Comparison of ENCODE assay signal across 1 cellular context in the genomic region with DNA sequence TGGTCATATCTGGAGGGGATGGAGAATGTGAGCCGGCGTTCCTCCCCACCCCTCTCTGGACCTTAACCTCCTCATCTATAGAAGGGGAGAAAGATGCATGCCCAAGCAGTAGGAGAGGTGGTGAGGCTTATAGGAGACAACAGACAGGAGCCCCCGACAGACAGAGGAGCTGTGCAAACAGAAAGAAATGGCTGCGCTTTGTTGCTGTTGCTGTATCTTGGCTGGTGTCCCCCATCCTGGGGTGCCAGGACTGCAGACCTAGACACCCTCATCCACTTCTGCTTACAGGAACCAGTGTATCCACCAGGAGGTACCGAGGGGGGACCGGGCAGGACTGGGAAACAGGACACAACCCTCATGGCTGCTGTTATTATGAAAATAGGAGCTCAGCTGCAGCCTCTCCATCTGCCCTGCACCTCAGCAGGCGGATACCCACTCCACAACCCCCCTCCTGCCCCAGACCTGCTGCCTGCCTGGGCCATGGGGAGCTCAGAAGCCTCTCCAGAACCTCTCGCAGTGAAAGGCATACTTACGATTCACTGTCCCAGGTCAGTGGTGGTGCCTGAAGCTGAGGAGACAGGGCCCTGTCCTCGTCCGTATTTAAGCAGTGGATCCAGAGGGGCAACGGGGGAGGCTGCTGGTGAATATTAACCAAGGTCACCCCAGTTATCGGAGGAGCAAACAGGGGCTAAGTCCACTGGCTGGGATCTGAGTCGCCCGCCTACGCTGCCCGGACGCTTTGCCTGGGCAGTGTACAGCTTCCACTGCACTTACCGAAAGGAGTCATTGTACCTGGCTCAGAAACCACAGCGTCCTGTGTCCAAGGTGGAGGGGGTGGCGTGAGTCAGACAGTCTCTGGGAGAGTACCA.
TF ChIP-seq lines count a peak whose summit lies in the region.

Gene SERPINA1 (minus strand): TSS at position 576 of the 869 bp plus-strand sequence. CDS start 5,365 bp downstream, outside the sequence.

TF ChIP-seq in WTC11, 78 proteins besides CTCF, POLR2A, EP300 and RAD21:
- TF ChIP-seq ZNF512 (CRISPR knock-in tag; IDR thresholded peaks at IDR 0.05; ENCODE audit: borderline replicate concordance) (no peak), NR1H2 (CRISPR knock-in tag; IDR thresholded peaks at IDR 0.05) (no peak), GABPB1 (CRISPR knock-in tag; IDR thresholded peaks at IDR 0.05) (peak; percentile 74)
- TF ChIP-seq, protein P1, sequence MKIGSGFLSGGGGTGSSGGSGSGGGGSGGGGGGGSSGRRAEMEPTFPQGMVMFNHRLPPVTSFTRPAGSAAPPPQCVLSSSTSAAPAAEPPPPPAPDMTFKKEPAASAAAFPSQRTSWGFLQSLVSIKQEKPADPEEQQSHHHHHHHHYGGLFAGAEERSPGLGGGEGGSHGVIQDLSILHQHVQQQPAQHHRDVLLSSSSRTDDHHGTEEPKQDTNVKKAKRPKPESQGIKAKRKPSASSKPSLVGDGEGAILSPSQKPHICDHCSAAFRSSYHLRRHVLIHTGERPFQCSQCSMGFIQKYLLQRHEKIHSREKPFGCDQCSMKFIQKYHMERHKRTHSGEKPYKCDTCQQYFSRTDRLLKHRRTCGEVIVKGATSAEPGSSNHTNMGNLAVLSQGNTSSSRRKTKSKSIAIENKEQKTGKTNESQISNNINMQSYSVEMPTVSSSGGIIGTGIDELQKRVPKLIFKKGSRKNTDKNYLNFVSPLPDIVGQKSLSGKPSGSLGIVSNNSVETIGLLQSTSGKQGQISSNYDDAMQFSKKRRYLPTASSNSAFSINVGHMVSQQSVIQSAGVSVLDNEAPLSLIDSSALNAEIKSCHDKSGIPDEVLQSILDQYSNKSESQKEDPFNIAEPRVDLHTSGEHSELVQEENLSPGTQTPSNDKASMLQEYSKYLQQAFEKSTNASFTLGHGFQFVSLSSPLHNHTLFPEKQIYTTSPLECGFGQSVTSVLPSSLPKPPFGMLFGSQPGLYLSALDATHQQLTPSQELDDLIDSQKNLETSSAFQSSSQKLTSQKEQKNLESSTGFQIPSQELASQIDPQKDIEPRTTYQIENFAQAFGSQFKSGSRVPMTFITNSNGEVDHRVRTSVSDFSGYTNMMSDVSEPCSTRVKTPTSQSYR (CRISPR knock-in tag; IDR thresholded peaks at IDR 0.05), result no peak
